In the genomic region with DNA sequence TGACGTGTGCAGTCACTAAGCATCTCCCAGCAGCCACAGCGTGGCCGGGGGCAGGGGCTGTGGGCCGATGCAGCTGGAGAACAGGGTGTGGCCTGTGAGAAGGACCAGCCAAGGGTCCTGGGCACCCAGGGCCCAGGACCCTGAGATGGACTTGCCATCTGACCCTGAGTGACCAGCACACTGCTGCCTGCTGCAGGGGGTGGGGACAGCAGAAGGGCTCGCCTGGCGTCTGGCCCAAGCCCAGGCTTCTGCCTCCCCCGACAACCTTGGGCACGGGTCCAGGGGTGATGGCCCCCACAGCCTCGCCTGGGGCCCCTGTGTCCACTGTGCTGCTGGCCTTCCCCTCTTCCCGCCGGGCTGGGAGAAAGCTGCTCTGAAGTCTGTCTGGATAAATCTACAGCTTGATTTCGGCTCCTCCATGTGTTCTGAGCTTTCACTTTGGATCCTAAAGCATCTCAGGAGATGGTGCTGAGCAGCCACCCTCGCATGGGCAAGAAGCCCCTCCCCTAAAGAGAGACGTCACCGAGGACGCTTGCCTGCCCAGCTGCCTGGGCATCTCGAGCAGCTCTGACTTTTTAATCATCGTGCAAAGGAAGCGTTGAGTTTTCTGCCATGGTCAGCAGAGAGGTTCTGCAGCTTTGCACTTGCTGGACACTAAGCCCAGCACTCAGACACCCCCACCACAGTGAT, we compare ENCODE assay signal across 21 cellular contexts. TPM values are rescaled to one million over a fixed set of nuclear protein-coding genes. Genes with fewer than 3 reads are reported as not detected.
"Had no signal": no experiment of that assay in that cellular context is flagged by ENCODE, and none has a peak within 500 bp of the region (broad histone marks: within the 10 kb centered on the region; RNA-seq: fewer than 3 reads in every experiment).

No MANE protein-coding gene starts in this region.

- H3K4me3 ChIP-seq: esophagus squamous epithelium, neural progenitor cell, tibial nerve, vagina had no signal

- DNase-seq: activated CD4-positive, alpha-beta T cell treated with anti-CD3 and anti-CD28 coated beads, Interleukin-2, amount 10 ng/mL, durations not matched to agents 24 days and 14 days; activated CD8-positive, alpha-beta memory T cell treated with anti-CD3 and anti-CD28 coated beads, Interleukin-2, amount 50 U/mL, for 48 hours; activated CD8-positive, alpha-beta T cell treated with anti-CD3 and anti-CD28 coated beads, Interleukin-2, amount 10 ng/mL, durations not matched to agents 7 days and 5 days; activated naive CD8-positive, alpha-beta T cell treated with anti-CD3 and anti-CD28 coated beads for 36 hours; cortex of kidney; effector CD8-positive, alpha-beta T cell; esophagus squamous epithelium; mesenchymal stem cell; stimulated activated CD4-positive, alpha-beta T cell treated with anti-CD3 and anti-CD28 coated beads, Interleukin-2, amount 100 ng/mL, for 48 hours had no signal

- H3K9me3 ChIP-seq: esophagus squamous epithelium, tibial nerve, vagina had no signal

- H3K27ac ChIP-seq: esophagus squamous epithelium, neural progenitor cell, parathyroid adenoma, tibial nerve, vagina had no signal

- H3K4me2 ChIP-seq: neural progenitor cell had no signal

- ATAC-seq: activated CD8-positive, alpha-beta T cell treated with anti-CD3 and anti-CD28 coated beads, Interleukin-2, amount 10 ng/mL, durations not matched to agents 7 days and 5 days; stimulated activated memory B cell treated with anti-CD40 and anti-IgM and Interleukin-4, amounts not matched to agents 10 μg/mL and 1 μg/mL and 100 μg/mL, for 72 hours; WTC11 had no signal

- H3K9ac ChIP-seq: neural progenitor cell, parathyroid adenoma had no signal

- H3K36me3 ChIP-seq: esophagus squamous epithelium, neural progenitor cell, tibial nerve, vagina had no signal

- H3K27me3 ChIP-seq: vagina had no signal

- H2AFZ ChIP-seq: neural progenitor cell, parathyroid adenoma had no signal

- H3K4me1 ChIP-seq: neural progenitor cell, parathyroid adenoma had no signal

RNA-seq across cellular contexts. Expression of gene KCNT1, which starts 5.6 kb away (rescaled TPM):
- total RNA-seq: activated CD4-positive, alpha-beta T cell treated with anti-CD3 and anti-CD28 coated beads, Interleukin-2, amount 10 ng/mL, durations not matched to agents 24 days and 14 days; activated CD8-positive, alpha-beta T cell treated with anti-CD3 and anti-CD28 coated beads, Interleukin-2, amount 10 ng/mL, durations not matched to agents 7 days and 5 days; activated naive CD8-positive, alpha-beta T cell treated with anti-CD3 and anti-CD28 coated beads for 36 hours; endothelial cell of umbilical vein; fibroblast of villous mesenchyme; kidney epithelial cell; renal cortical epithelial cell; T-helper 2 cell treated with Interferon-gamma antibody and Interleukin-4, amounts not matched to agents 100 ng/mL and 5 ng/mL, for 36 hours; vagina had no signal
- polyA plus RNA-seq: endothelial cell of umbilical vein had no signal

RNA-seq across cellular contexts. Expression of gene SOHLH1, which starts 8.3 kb away (rescaled TPM):
- total RNA-seq: activated CD4-positive, alpha-beta T cell treated with anti-CD3 and anti-CD28 coated beads, Interleukin-2, amount 10 ng/mL, durations not matched to agents 24 days and 14 days; activated CD8-positive, alpha-beta T cell treated with anti-CD3 and anti-CD28 coated beads, Interleukin-2, amount 10 ng/mL, durations not matched to agents 7 days and 5 days; activated naive CD8-positive, alpha-beta T cell treated with anti-CD3 and anti-CD28 coated beads for 36 hours; endothelial cell of umbilical vein; esophagus squamous epithelium; fibroblast of villous mesenchyme; kidney epithelial cell; liver; renal cortical epithelial cell; T-helper 2 cell treated with Interferon-gamma antibody and Interleukin-4, amounts not matched to agents 100 ng/mL and 5 ng/mL, for 36 hours; tibial nerve; vagina; WTC11 had no signal
- polyA plus RNA-seq: endothelial cell of umbilical vein, liver had no signal

RNA-seq across cellular contexts. Expression of gene LCN9, which starts 44.5 kb away (rescaled TPM):
- total RNA-seq: activated CD4-positive, alpha-beta T cell treated with anti-CD3 and anti-CD28 coated beads, Interleukin-2, amount 10 ng/mL, durations not matched to agents 24 days and 14 days; activated CD8-positive, alpha-beta T cell treated with anti-CD3 and anti-CD28 coated beads, Interleukin-2, amount 10 ng/mL, durations not matched to agents 7 days and 5 days; activated naive CD8-positive, alpha-beta T cell treated with anti-CD3 and anti-CD28 coated beads for 36 hours; endothelial cell of umbilical vein; esophagus squamous epithelium; fibroblast of villous mesenchyme; kidney epithelial cell; liver; renal cortical epithelial cell; T-helper 2 cell treated with Interferon-gamma antibody and Interleukin-4, amounts not matched to agents 100 ng/mL and 5 ng/mL, for 36 hours; tibial nerve; vagina had no signal
- polyA plus RNA-seq: endothelial cell of umbilical vein, liver had no signal
